ENCODE assay signal across 19 cellular contexts in genomic region chr15:40276927-40277326, GRCh38. TPM values are rescaled to one million over a fixed set of nuclear protein-coding genes. Genes with fewer than 3 reads are reported as not detected.
DNase-seq lines count a peak whose midpoint lies in the region; ATAC-seq and TF ChIP-seq lines count a peak whose summit lies in the region.
"Had no signal": no experiment of that assay in that cellular context is flagged by ENCODE, and none has a peak within 500 bp of the region (broad histone marks: within the 10 kb centered on the region; RNA-seq: fewer than 3 reads in every experiment).

No MANE protein-coding gene starts in this region.

- TF ChIP-seq CTCF in VCaP (conservative IDR thresholded peaks at IDR 0.05) (no peak), mesothelial cell of epicardium (IDR thresholded peaks at IDR 0.05; ENCODE audit: unreplicated experiment) (no peak)

- H3K9me3 Mint-ChIP-seq in stimulated activated memory B cell treated with anti-CD40 and anti-IgM and Interleukin-4, amounts not matched to agents 10 μg/mL and 1 μg/mL and 100 μg/mL, for 72 hours: no peaks in the 10 kb centered on the region
- H3K9me3 Mint-ChIP-seq in mesothelial cell of epicardium: no peaks in the 10 kb centered on the region
- H3K9me3 Mint-ChIP-seq: CD4-positive, CD25-positive, alpha-beta regulatory T cell had no signal

- peaks cover 39% of the 10 kb centered on the region for H3K4me1 Mint-ChIP-seq in stimulated activated memory B cell treated with anti-CD40 and anti-IgM and Interleukin-4, amounts not matched to agents 10 μg/mL and 1 μg/mL and 100 μg/mL, for 72 hours
- H3K4me1 Mint-ChIP-seq in mesothelial cell of epicardium: peaks cover 14% of the 10 kb centered on the region

- DNase-seq in NCI-H82 (lab: John Stamatoyannopoulos, UW) (peak; percentile 32), NCI-H82 treated with DMSO at 0.1 percent for 48 hours (lab: John Stamatoyannopoulos, UW; ENCODE audit: unreplicated experiment) (no peak), NCI-H1694 (lab: John Stamatoyannopoulos, UW) (peak; percentile 29), DMS79 treated with DMSO at 0.1 percent for 48 hours (lab: John Stamatoyannopoulos, UW) (no peak), NCI-H146 (lab: John Stamatoyannopoulos, UW) (no peak), mesothelial cell of epicardium (ENCODE audit: low spot score in 2 of 2, unreplicated experiment in 2 of 2) (no peak)
- DNase-seq: CD4-positive, CD25-positive, alpha-beta regulatory T cell; KG1; NCI-H1092 treated with DMSO at 0.1 percent for 48 hours; NCI-H1436 treated with DMSO at 0.1 percent for 48 hours; NCI-H2081; NCI-H69; Peyer's patch had no signal

- H3K27me3 Mint-ChIP-seq in stimulated activated memory B cell treated with anti-CD40 and anti-IgM and Interleukin-4, amounts not matched to agents 10 μg/mL and 1 μg/mL and 100 μg/mL, for 72 hours: peaks cover 58% of the 10 kb centered on the region
- H3K27me3 Mint-ChIP-seq in mesothelial cell of epicardium (ENCODE audit: low read depth): peaks cover 30% of the 10 kb centered on the region

- ATAC-seq in stimulated activated memory B cell treated with anti-CD40 and anti-IgM and Interleukin-4, amounts not matched to agents 10 μg/mL and 1 μg/mL and 100 μg/mL, for 72 hours: no peak

- peak overlapping the region; percentile 2; the same call in 1 of the 2 replicates for H3K27ac ChIP-seq in VCaP
- H3K27ac ChIP-seq: Peyer's patch, SJCRH30 had no signal

- no peaks in the 10 kb centered on the region for H3K36me3 Mint-ChIP-seq in stimulated activated memory B cell treated with anti-CD40 and anti-IgM and Interleukin-4, amounts not matched to agents 10 μg/mL and 1 μg/mL and 100 μg/mL, for 72 hours
- no peaks in the 10 kb centered on the region for H3K36me3 Mint-ChIP-seq in mesothelial cell of epicardium
- H3K36me3 Mint-ChIP-seq: CD4-positive, CD25-positive, alpha-beta regulatory T cell had no signal

- H3K4me3 Mint-ChIP-seq in stimulated activated memory B cell treated with anti-CD40 and anti-IgM and Interleukin-4, amounts not matched to agents 10 μg/mL and 1 μg/mL and 100 μg/mL, for 72 hours: no peak overlapping the region
- no peak overlapping the region for H3K4me3 Mint-ChIP-seq in mesothelial cell of epicardium

- H3K27ac Mint-ChIP-seq in stimulated activated memory B cell treated with anti-CD40 and anti-IgM and Interleukin-4, amounts not matched to agents 10 μg/mL and 1 μg/mL and 100 μg/mL, for 72 hours: peak overlapping the region; percentile 61
- H3K27ac Mint-ChIP-seq in mesothelial cell of epicardium: no peak overlapping the region
- H3K27ac Mint-ChIP-seq: CD4-positive, CD25-positive, alpha-beta regulatory T cell had no signal

RNA-seq across cellular contexts. Expression of gene ANKRD63, which starts 5.9 kb away (rescaled TPM):
- 0.31 to 0.59 TPM (median 0.44 TPM) in 3 replicates for total RNA-seq in mesothelial cell of epicardium
- total RNA-seq: HT1080, NCI-H460, Peyer's patch had no signal

RNA-seq across cellular contexts. Expression of gene PLCB2, which starts 30.8 kb away (rescaled TPM):
- 9.8 to 11.5 TPM (median 10.7 TPM) in 3 replicates for total RNA-seq in mesothelial cell of epicardium

RNA-seq across cellular contexts. Expression of gene PAK6, which starts 38.1 kb away (rescaled TPM):
- 10.1 to 11.1 TPM (median 10.2 TPM) in 3 replicates for total RNA-seq in mesothelial cell of epicardium
- total RNA-seq: CD4-positive, CD25-positive, alpha-beta regulatory T cell; H4; NCI-H460; SJCRH30 had no signal

RNA-seq across cellular contexts. Expression of gene INAFM2, which starts 46.6 kb away (rescaled TPM):
- 19.2 to 23.1 TPM (median 21.9 TPM) in 3 replicates for total RNA-seq in mesothelial cell of epicardium

Comparison
In these comparisons a context has a peak if more than half of its experiments do, and no peak if none do; other contexts are left out.
1. DNase-seq: peak in NCI-H82 (single experiment) and NCI-H1694 (single experiment); none in NCI-H82 treated with DMSO at 0.1 percent for 48 hours (single experiment), DMS79 treated with DMSO at 0.1 percent for 48 hours (single experiment), NCI-H146 (single experiment) and mesothelial cell of epicardium (0 of 2).